In genomic region chr22:31556627-31557203, GRCh38 we compare ENCODE assay signal across 8 cellular contexts.
DNase-seq lines count a peak whose midpoint lies in the region; ATAC-seq and TF ChIP-seq lines count a peak whose summit lies in the region.

No MANE protein-coding gene starts in this region.

- POLR2A ChIA-PET in IMR-90 (lab: Charles Lee; ENCODE audit: unreplicated experiment): no interaction called here
- POLR2A ChIA-PET in activated CD4-positive, alpha-beta memory T cell treated with anti-CD3 and anti-CD28 coated beads for 36 hours (lab: Charles Lee): interaction anchor here (0.6 kb wide), 1 partner anchor 18 kb away, joined by 3 read pairs; no protein-coding TSS in a partner anchor

- H3K4me1 ChIP-seq in IMR-90 (ENCODE audit: control insufficient read depth, insufficient read depth, low read length): peaks cover 3% of the 10 kb centered on the region
- H3K4me1 ChIP-seq in hepatocyte (ENCODE audit: insufficient read depth): no peaks in the 10 kb centered on the region
- no peaks in the 10 kb centered on the region for H3K4me1 ChIP-seq in thoracic aorta (ENCODE audit: control insufficient read depth in 1 of 2, low read depth in 2 of 2)

- H3K23ac ChIP-seq in IMR-90 (ENCODE audit: low read depth, low read length): no peak overlapping the region

- TF ChIP-seq CTCF in IMR-90 (conservative IDR thresholded peaks at IDR 0.05; ENCODE audit: low read depth, low read length) (peak; percentile 66), hepatocyte (IDR thresholded peaks at IDR 0.05; ENCODE audit: poor library complexity) (peak; percentile 59), thoracic aorta (IDR thresholded peaks at IDR 0.05) (peak; percentile 42)

- H4K20me1 ChIP-seq in IMR-90 (ENCODE audit: insufficient read depth, low read length) (no peaks in the 10 kb centered on the region), hepatocyte (ENCODE audit: insufficient read depth, poor library complexity, severe bottlenecking) (no peaks in the 10 kb centered on the region)

- TF ChIP-seq RAD21 in IMR-90 (IDR thresholded peaks at IDR 0.05; ENCODE audit: low read length): peak; percentile 64

- peak; percentile 7 for DNase-seq in NCI-H2107 (lab: John Stamatoyannopoulos, UW)
- DNase-seq in NCI-H2107 treated with DMSO at 0.1 percent for 48 hours (lab: John Stamatoyannopoulos, UW; ENCODE audit: unreplicated experiment): no peak
- DNase-seq in IMR-90: peak; percentile 46
- no peak for DNase-seq in activated CD4-positive, alpha-beta memory T cell treated with anti-CD3 and anti-CD28 coated beads for 36 hours
- DNase-seq in hepatocyte (ENCODE audit: low spot score): peak; percentile 52
- no peak for DNase-seq in thoracic aorta (ENCODE audit: low spot score)

- H3K4ac ChIP-seq in IMR-90 (ENCODE audit: low read depth, low read length): no peak overlapping the region

- no peak overlapping the region for H4K5ac ChIP-seq in IMR-90 (ENCODE audit: low read depth, low read length)

- no peak overlapping the region for H3K56ac ChIP-seq in IMR-90 (ENCODE audit: extremely low read depth, insufficient read depth, low read length)

- no peak overlapping the region for H2BK5ac ChIP-seq in IMR-90 (ENCODE audit: low read depth, low read length, poor library complexity, severe bottlenecking)

- no peaks in the 10 kb centered on the region for H3K36me3 ChIP-seq in IMR-90 (ENCODE audit: control insufficient read depth, insufficient read depth, low read length)
- H3K36me3 ChIP-seq in hepatocyte (replicated peaks; ENCODE audit: insufficient read depth, low read depth): no peaks in the 10 kb centered on the region
- no peaks in the 10 kb centered on the region for H3K36me3 ChIP-seq in thoracic aorta

- no peaks in the 10 kb centered on the region for H3K9me2 ChIP-seq in hepatocyte (replicated peaks; ENCODE audit: insufficient read depth)

- no peaks in the 10 kb centered on the region for H3K27me3 Mint-ChIP-seq in activated CD4-positive, alpha-beta memory T cell treated with anti-CD3 and anti-CD28 coated beads for 36 hours

- H3K9ac ChIP-seq in IMR-90 (ENCODE audit: low read depth, low read length): no peak overlapping the region

- H3K9me3 Mint-ChIP-seq in activated CD4-positive, alpha-beta memory T cell treated with anti-CD3 and anti-CD28 coated beads for 36 hours: no peaks in the 10 kb centered on the region

- no peak overlapping the region for H2BK20ac ChIP-seq in IMR-90 (ENCODE audit: low read depth, low read length)

- H3K79me1 ChIP-seq in IMR-90 (ENCODE audit: low read depth in 1 of 2, low read length in 2 of 2): 0 out of 4 replicates have a peak, but pooled peaks cover 0 to 4% of the 10 kb centered on the region in 2 experiments

- peaks cover 33% of the 10 kb centered on the region for H3K36me3 Mint-ChIP-seq in activated CD4-positive, alpha-beta memory T cell treated with anti-CD3 and anti-CD28 coated beads for 36 hours

- H3K18ac ChIP-seq in IMR-90 (ENCODE audit: low read depth, low read length): no peak overlapping the region

- H3K79me2 ChIP-seq in hepatocyte: no peaks in the 10 kb centered on the region

- in situ Hi-C loops in IMR-90 (cut with MboI; ENCODE audit: low sequenced_read_pairs): loop anchor here (5.0 to 25.0 kb wide), 2 partner anchors 76 to 406 kb away; no protein-coding TSS in a partner anchor

- H3K9me3 ChIP-seq in IMR-90 (ENCODE audit: control insufficient read depth, insufficient read depth, low read length): no peaks in the 10 kb centered on the region
- H3K9me3 ChIP-seq in hepatocyte (ENCODE audit: low read depth): no peaks in the 10 kb centered on the region
- no peaks in the 10 kb centered on the region for H3K9me3 ChIP-seq in thoracic aorta

- H3K9me1 ChIP-seq in IMR-90 (ENCODE audit: insufficient read depth, low read length): peaks cover 3% of the 10 kb centered on the region; the same call in 1 of the 2 replicates

- CTCF ChIA-PET in IMR-90 (lab: Yijun Ruan, JAX): interaction anchor here (0.6 to 1.5 kb wide), 12 partner anchors 9 to 191 kb away, joined by 3 to 7 read pairs (median 4); no protein-coding TSS in a partner anchor
- CTCF ChIA-PET in activated CD4-positive, alpha-beta memory T cell treated with anti-CD3 and anti-CD28 coated beads for 36 hours (lab: Charles Lee): interaction anchor here (0.6 to 1.9 kb wide), 22 partner anchors 10 to 274 kb away, joined by 3 to 10 read pairs (median 5); partner anchors contain the start of gene PISD

- no peak overlapping the region for H2AK9ac ChIP-seq in IMR-90 (replicated peaks; ENCODE audit: low read depth, low read length, poor library complexity)

- H2BK120ac ChIP-seq in IMR-90 (ENCODE audit: low read depth, low read length): no peak overlapping the region

- H3K4me3 Mint-ChIP-seq in activated CD4-positive, alpha-beta memory T cell treated with anti-CD3 and anti-CD28 coated beads for 36 hours: no peak overlapping the region

- no peak for TF ChIP-seq POLR2A in IMR-90 (IDR thresholded peaks at IDR 0.05; ENCODE audit: low read depth, low read length)

- H4K8ac ChIP-seq in IMR-90 (ENCODE audit: low read depth in 2 of 2, low read length in 2 of 2): no peak overlapping the region

- peaks cover 17% of the 10 kb centered on the region for H3K4me1 Mint-ChIP-seq in activated CD4-positive, alpha-beta memory T cell treated with anti-CD3 and anti-CD28 coated beads for 36 hours (ENCODE audit: low read depth)

- H3K27ac ChIP-seq in IMR-90 (ENCODE audit: insufficient read depth, low read length): no peak overlapping the region
- no peak overlapping the region for H3K27ac ChIP-seq in hepatocyte
- H3K27ac ChIP-seq in thoracic aorta: no peak overlapping the region

- H3K4me2 ChIP-seq in IMR-90 (ENCODE audit: low read depth, low read length) (no peak overlapping the region), hepatocyte (no peak overlapping the region)

- H2AK5ac ChIP-seq in IMR-90 (ENCODE audit: low read depth, low read length): no peak overlapping the region

- no peak overlapping the region for H4K91ac ChIP-seq in IMR-90 (ENCODE audit: insufficient read depth, low read depth, low read length)

- 85% methylated on average over 3 of the region's 9 CpGs; no CpG with 5 or more reads in 1 of the 2 experiments for WGBS in IMR-90 (ENCODE audit: extremely low coverage in 2 of 2, insufficient read length in 1 of 2), 2 experiments
- 70% methylated on average over 9 of the region's 9 CpGs for WGBS in hepatocyte (ENCODE audit: low lambda C conversion rate, missing lambda C conversion rate)

- intact Hi-C loops in IMR-90 (cut with micrococcal nuclease): loop anchor here (5.0 kb wide), 1 partner anchor 416 kb away; no protein-coding TSS in a partner anchor
- intact Hi-C loops in activated CD4-positive, alpha-beta memory T cell treated with anti-CD3 and anti-CD28 coated beads for 36 hours (cut with micrococcal nuclease): loop anchor here (2.0 kb wide), 1 partner anchor 74 kb away; no protein-coding TSS in a partner anchor

- H3K27ac Mint-ChIP-seq in activated CD4-positive, alpha-beta memory T cell treated with anti-CD3 and anti-CD28 coated beads for 36 hours: peak overlapping the region; percentile 11

- H3K4me3 ChIP-seq in IMR-90 (ENCODE audit: insufficient read depth, low read depth, low read length): no peak overlapping the region
- H3K4me3 ChIP-seq in hepatocyte: no peak overlapping the region
- no peak overlapping the region for H3K4me3 ChIP-seq in thoracic aorta

- dilution Hi-C loops in IMR-90 (cut with HindIII; ENCODE audit: low sequenced_read_pairs, unreplicated experiment): no loop called here

- H2AFZ ChIP-seq in IMR-90 (replicated peaks; ENCODE audit: low read length, poor library complexity) (no peak overlapping the region), hepatocyte (no peak overlapping the region)

- ATAC-seq in IMR-90 (ENCODE audit: low read depth): peak; percentile 63
- ATAC-seq in thoracic aorta (ENCODE audit: insufficient number of reproducible peaks, low FRiP score, low read depth): no peak
- ATAC-seq in HG03521 (IDR thresholded peaks at IDR 0.05; ENCODE audit: unreplicated experiment): no peak
- ATAC-seq in HG02588 (IDR thresholded peaks at IDR 0.05; ENCODE audit: unreplicated experiment): no peak

- no peak overlapping the region for H3K14ac ChIP-seq in IMR-90 (replicated peaks; ENCODE audit: low read depth, low read length)

- no peak overlapping the region for H2BK15ac ChIP-seq in IMR-90 (ENCODE audit: low read depth, low read length)

- no TSS peak for BruUV-seq in IMR-90 (replicated peaks; lab: Mats Ljungman, UMichigan)

- H3K27me3 ChIP-seq in IMR-90 (ENCODE audit: control insufficient read depth, insufficient read depth, low read length) (no peaks in the 10 kb centered on the region), hepatocyte (no peaks in the 10 kb centered on the region), thoracic aorta (replicated peaks; ENCODE audit: insufficient read depth) (no peaks in the 10 kb centered on the region)

TF ChIP-seq in IMR-90, 13 proteins besides CTCF, POLR2A, EP300 and RAD21:
- TF ChIP-seq SMC3 (IDR thresholded peaks at IDR 0.05; ENCODE audit: low read depth, low read length) (peak; percentile 68), MAFK (IDR thresholded peaks at IDR 0.05; ENCODE audit: low read depth, low read length) (no peak)

Comparison
In these comparisons a context has a peak if more than half of its experiments do, and no peak if none do; other contexts are left out.
1. DNase-seq: peak in NCI-H2107 (single experiment), IMR-90 (single experiment) and hepatocyte (single experiment); none in NCI-H2107 treated with DMSO at 0.1 percent for 48 hours (single experiment), activated CD4-positive, alpha-beta memory T cell treated with anti-CD3 and anti-CD28 coated beads for 36 hours (single experiment) and thoracic aorta (single experiment).
2. Peak in every context shown above with its lines, with median percentiles within 50 percentile points of each other: CTCF ChIP-seq.